ENCODE assay signal across 8 cellular contexts in the genomic region with DNA sequence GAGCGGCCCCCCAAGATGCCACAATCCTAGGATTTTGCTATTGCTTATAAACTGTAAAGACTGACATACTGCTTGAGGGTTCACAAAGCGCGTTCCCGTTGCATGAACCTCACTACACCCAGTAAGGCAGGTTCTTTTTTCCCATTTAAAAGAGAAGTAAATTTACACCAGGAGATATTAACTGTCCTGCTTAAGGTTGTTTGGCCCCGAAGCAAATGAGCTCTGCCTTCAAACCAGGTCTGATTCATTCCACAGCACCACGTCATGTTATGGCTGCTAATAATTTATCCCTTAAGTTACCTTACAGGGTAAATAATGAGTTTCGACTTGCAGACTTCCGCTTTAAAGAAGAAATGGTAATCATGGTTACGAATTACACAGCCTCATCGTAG. TPM values are rescaled to one million over a fixed set of nuclear protein-coding genes. Genes with fewer than 3 reads are reported as not detected.
DNase-seq lines count a peak whose midpoint lies in the region; ATAC-seq, FAIRE-seq and TF ChIP-seq lines count a peak whose summit lies in the region.

No MANE protein-coding gene starts in this region.

- FAIRE-seq in small intestine (lab: Jason Lieb, UNC) = no peak

- CTCF ChIA-PET in CD4-positive, alpha-beta memory T cell (lab: Charles Lee; ENCODE audit: partially characterized antibody) = interaction anchor here (2.3 kb wide), 1 partner anchor 35 kb away, joined by 12 read pairs; no protein-coding TSS in a partner anchor

- H3K27me3 ChIP-seq in CD4-positive, alpha-beta memory T cell (ENCODE audit: insufficient read depth, low read length) = no peaks in the 10 kb centered on the region
- H3K27me3 ChIP-seq in NT2/D1 (ENCODE audit: insufficient read depth, insufficient read length) = no peaks in the 10 kb centered on the region
- no peaks in the 10 kb centered on the region for H3K27me3 ChIP-seq in iPS-20b (ENCODE audit: insufficient read depth, low read length)
- H3K27me3 ChIP-seq in small intestine (ENCODE audit: control insufficient read depth in 2 of 2, insufficient read depth in 2 of 2, low read length in 2 of 2) = no peaks in the 10 kb centered on the region

- no peaks in the 10 kb centered on the region for H3K36me3 ChIP-seq in CD4-positive, alpha-beta memory T cell (ENCODE audit: insufficient read depth, low read length)
- H3K36me3 ChIP-seq in NT2/D1 (ENCODE audit: insufficient read depth, insufficient read length, low read length) (peaks cover 19% of the 10 kb centered on the region), iPS-20b (ENCODE audit: insufficient read depth, low read depth, low read length) (no peaks in the 10 kb centered on the region; the same call in 1 of the 2 replicates), small intestine (ENCODE audit: control insufficient read depth in 2 of 2, insufficient read depth in 2 of 2, low read length in 2 of 2) (no peaks in the 10 kb centered on the region)

- intact Hi-C loops in CD4-positive, alpha-beta memory T cell (cut with micrococcal nuclease) = loop anchor here (2.0 to 5.0 kb wide), 4 partner anchors 38 to 478 kb away; partner anchors contain the start of genes GGCT, NOD1 and SCRN1

- H3K27me3 Mint-ChIP-seq in CD4-positive, alpha-beta memory T cell = no peaks in the 10 kb centered on the region

- peaks cover 26 to 47% (median 36%) of the 10 kb centered on the region in 4 donors for H3K4me1 Mint-ChIP-seq in CD4-positive, alpha-beta memory T cell

- in situ Hi-C loops in astrocyte of the cerebellum (cut with HindIII; ENCODE audit: low sequenced_read_pairs) = loop anchor here (5.0 kb wide), 1 partner anchor 35 kb away; no protein-coding TSS in a partner anchor

- H3K4me1 ChIP-seq in CD4-positive, alpha-beta memory T cell (ENCODE audit: insufficient read depth, low read length) = peaks cover 45% of the 10 kb centered on the region
- H3K4me1 ChIP-seq in NT2/D1 (ENCODE audit: insufficient read depth, insufficient read length) (no peaks in the 10 kb centered on the region), iPS-20b (ENCODE audit: insufficient read depth, low read length) (peaks cover 16% of the 10 kb centered on the region; the same call in 1 of the 2 replicates), small intestine (ENCODE audit: control insufficient read depth in 2 of 2, insufficient read depth in 1 of 2, low read depth in 1 of 2, low read length in 1 of 2) (peaks cover 3 to 10% of the 10 kb centered on the region in 2 donors)

- TF ChIP-seq CTCF in astrocyte of the cerebellum (IDR thresholded peaks at IDR 0.05; ENCODE audit: low read depth, low read length, missing control alignments) = no peak

- H3K9me3 Mint-ChIP-seq in CD4-positive, alpha-beta memory T cell = no peaks in the 10 kb centered on the region

- H3K9ac ChIP-seq in NT2/D1 (ENCODE audit: insufficient read length, low read depth) (peak overlapping the region; percentile 5), iPS-20b (ENCODE audit: low read depth, low read length) (peak overlapping the region; percentile 11; the same call in 1 of the 2 replicates)

- 0 to 1% (median 1%) methylated on average over 10 of the region's 10 CpGs for WGBS in small intestine, 3 donors

- POLR2A ChIA-PET in CD4-positive, alpha-beta memory T cell (lab: Charles Lee; ENCODE audit: partially characterized antibody) = interaction anchor here (0.6 to 3.7 kb wide), 9 partner anchors 34 to 700 kb away, joined by 3 to 19 read pairs (median 5); partner anchors contain the start of genes MTURN and NOD1

- DNase-seq in CD4-positive, alpha-beta memory T cell = peak in 4 of 5 donors; percentile 54 to 69 (median 62)
- DNase-seq in NT2/D1 (ENCODE audit: low read depth, low spot score) (no peak), astrocyte of the cerebellum (ENCODE audit: low read depth) (peak; percentile 28), small intestine (peak; percentile 74), COR-L47 (lab: John Stamatoyannopoulos, UW) (no peak), SKM-1 treated with dmso at 0.1 percent for 144 hours (lab: John Stamatoyannopoulos, UW; ENCODE audit: unreplicated experiment) (no peak)

- H3K27ac Mint-ChIP-seq in CD4-positive, alpha-beta memory T cell = peak overlapping the region; percentile 85 to 95 (median 93)

- H3K27ac ChIP-seq in CD4-positive, alpha-beta memory T cell (ENCODE audit: low read depth, low read length) = peak overlapping the region; percentile 49
- no peak overlapping the region for H3K27ac ChIP-seq in iPS-20b (ENCODE audit: low read length)
- H3K27ac ChIP-seq in small intestine (ENCODE audit: low read depth in 1 of 2, low read length in 1 of 2) = peak overlapping the region; percentile 58 to 87

- peak overlapping the region in 5 of 8 donors; percentile 94 to 98 (median 95) for H3K4me3 Mint-ChIP-seq in CD4-positive, alpha-beta memory T cell

- peak overlapping the region; percentile 70 to 87 for H3K4me3 ChIP-seq in CD4-positive, alpha-beta memory T cell (ENCODE audit: low read length in 2 of 2)
- H3K4me3 ChIP-seq in NT2/D1 (ENCODE audit: insufficient read length, low read depth) (peak overlapping the region; percentile 46), astrocyte of the cerebellum (ENCODE audit: low read depth, low read length) (peak overlapping the region; percentile 76), iPS-20b (ENCODE audit: low read length) (peak overlapping the region; percentile 89), small intestine (ENCODE audit: low read depth in 1 of 2, low read length in 2 of 2) (peak overlapping the region; percentile 49 to 78)

- H3K36me3 Mint-ChIP-seq in CD4-positive, alpha-beta memory T cell = peaks cover 0 to 23% of the 10 kb centered on the region in 2 donors

- ATAC-seq in GM21529 (IDR thresholded peaks at IDR 0.05; ENCODE audit: unreplicated experiment) = peak; percentile 18

- H3K9me3 ChIP-seq in CD4-positive, alpha-beta memory T cell (ENCODE audit: control insufficient read depth in 1 of 2, low read length in 2 of 2) = no peaks in the 10 kb centered on the region
- H3K9me3 ChIP-seq in NT2/D1 (ENCODE audit: insufficient read depth, low read length) (no peaks in the 10 kb centered on the region), iPS-20b (ENCODE audit: insufficient read depth, low read depth, low read length) (no peaks in the 10 kb centered on the region), small intestine (ENCODE audit: control insufficient read depth, low read depth) (no peaks in the 10 kb centered on the region)

RNA-seq across cellular contexts. Expression of gene FKBP14, which starts 0.6 kb away (rescaled TPM):
- total RNA-seq in CD4-positive, alpha-beta memory T cell = 1 to 10 TPM; 6.0 to 6.3 TPM
- 1 to 10 TPM; 1.6 to 3.2 TPM for polyA plus RNA-seq in CD4-positive, alpha-beta memory T cell
- polyA plus RNA-seq in small intestine = 1 to 10 TPM in 1 of 3 donors, under 1 TPM in 2; 0.45 to 3.1 (median 0.54) TPM

RNA-seq across cellular contexts. Expression of gene PLEKHA8, which starts 1.2 kb away (rescaled TPM):
- 10 to 100 TPM; 11.8 to 13.2 TPM for total RNA-seq in CD4-positive, alpha-beta memory T cell
- polyA plus RNA-seq in CD4-positive, alpha-beta memory T cell = 1 to 10 TPM; 2.4 to 4.2 TPM
- polyA plus RNA-seq in small intestine = 1 to 10 TPM; 3.8 to 5.0 (median 4.0) TPM

RNA-seq across cellular contexts. Expression of gene SCRN1, which starts 37.5 kb away (rescaled TPM):
- 1 to 10 TPM; 2.0 to 2.5 TPM for total RNA-seq in CD4-positive, alpha-beta memory T cell
- polyA plus RNA-seq in CD4-positive, alpha-beta memory T cell = 1 to 10 TPM; 2.3 to 2.9 TPM
- polyA plus RNA-seq in small intestine = 10 to 100 TPM in 1 of 3 donors, 1 to 10 TPM in 2; 1.3 to 11.1 (median 3.8) TPM

Comparison
In these comparisons a context has a peak if more than half of its experiments do, and no peak if none do; other contexts are left out.
1. DNase-seq: peak in CD4-positive, alpha-beta memory T cell (4 of 5), astrocyte of the cerebellum (single experiment) and small intestine (single experiment); none in NT2/D1 (single experiment), COR-L47 (single experiment) and SKM-1 treated with dmso at 0.1 percent for 144 hours (single experiment).
2. Peak in every context shown above with its lines, with median percentiles within 50 percentile points of each other: H3K4me3 ChIP-seq.